In the genomic region with DNA sequence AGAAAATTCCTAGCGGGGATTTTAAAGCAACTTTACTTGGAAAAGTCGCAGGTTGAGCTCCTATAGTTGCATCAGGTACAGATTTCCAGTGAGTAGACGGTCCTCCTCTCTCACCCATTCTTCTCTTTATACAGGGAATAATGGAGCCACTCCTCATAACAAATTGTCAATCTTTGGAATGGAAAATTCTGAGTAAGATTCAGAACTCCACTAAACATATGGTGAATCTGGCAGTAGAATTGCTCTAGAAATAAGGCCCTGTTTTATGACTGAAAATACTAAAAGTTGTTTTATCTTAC, we compare ENCODE assay signal across 1 cellular context.
TF ChIP-seq lines count a peak whose summit lies in the region.

No MANE protein-coding gene starts in this region.

TF ChIP-seq in GM12878, 131 proteins besides CTCF, POLR2A, EP300 and RAD21:
- TF ChIP-seq, protein P1, sequence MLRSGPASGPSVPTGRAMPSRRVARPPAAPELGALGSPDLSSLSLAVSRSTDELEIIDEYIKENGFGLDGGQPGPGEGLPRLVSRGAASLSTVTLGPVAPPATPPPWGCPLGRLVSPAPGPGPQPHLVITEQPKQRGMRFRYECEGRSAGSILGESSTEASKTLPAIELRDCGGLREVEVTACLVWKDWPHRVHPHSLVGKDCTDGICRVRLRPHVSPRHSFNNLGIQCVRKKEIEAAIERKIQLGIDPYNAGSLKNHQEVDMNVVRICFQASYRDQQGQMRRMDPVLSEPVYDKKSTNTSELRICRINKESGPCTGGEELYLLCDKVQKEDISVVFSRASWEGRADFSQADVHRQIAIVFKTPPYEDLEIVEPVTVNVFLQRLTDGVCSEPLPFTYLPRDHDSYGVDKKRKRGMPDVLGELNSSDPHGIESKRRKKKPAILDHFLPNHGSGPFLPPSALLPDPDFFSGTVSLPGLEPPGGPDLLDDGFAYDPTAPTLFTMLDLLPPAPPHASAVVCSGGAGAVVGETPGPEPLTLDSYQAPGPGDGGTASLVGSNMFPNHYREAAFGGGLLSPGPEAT (IDR thresholded peaks at IDR 0.05; ENCODE audit: low read depth) = 0 out of 2 replicates have a peak, but pooled peaks have one; percentile 7
- no peak for TF ChIP-seq TCF3 (IDR thresholded peaks at IDR 0.05; ENCODE audit: borderline replicate concordance, insufficient read depth, low read depth, low read length)
